8 cellular contexts compared by ENCODE assay signal in the genomic region with DNA sequence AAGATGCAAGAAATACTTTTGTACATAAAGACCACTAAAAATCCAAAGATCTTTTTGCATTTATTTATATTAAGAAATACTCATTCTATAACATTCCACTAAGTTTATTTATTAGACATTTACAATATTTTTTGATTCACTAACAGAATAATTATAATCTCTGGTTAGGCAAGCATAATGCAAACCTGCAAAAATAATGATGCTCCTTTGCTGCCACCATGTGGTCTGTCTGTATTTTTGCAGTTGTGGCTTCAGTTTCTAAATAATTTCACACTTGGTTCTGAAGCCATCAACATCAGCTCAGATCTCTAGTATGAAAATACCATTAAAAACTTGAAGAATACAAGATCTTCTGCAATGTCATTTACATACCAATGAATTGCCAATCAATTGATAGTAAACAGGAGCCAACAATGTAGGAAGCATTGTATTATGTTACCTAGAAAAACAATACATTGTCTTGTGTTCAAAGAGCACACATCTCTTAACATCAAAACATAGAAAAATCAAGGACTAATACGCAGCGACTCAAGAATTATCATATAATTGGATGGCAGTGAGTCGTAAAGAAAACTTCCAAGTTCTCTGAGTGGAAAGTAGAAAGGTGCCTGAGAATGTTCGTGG. TPM values are rescaled to one million over a fixed set of nuclear protein-coding genes. Genes with fewer than 3 reads are reported as not detected.
A peak's percentile ranks its signal among the peaks of the same experiment; 100 is the strongest.
DNase-seq lines count a peak whose midpoint lies in the region; ATAC-seq, FAIRE-seq and TF ChIP-seq lines count a peak whose summit lies in the region.

No MANE protein-coding gene starts in this region.

- peak; percentile 16 for FAIRE-seq in D721Med (lab: Jason Lieb, UNC)

- no peaks in the 10 kb centered on the region for H3K36me3 ChIP-seq in adrenal gland (replicated peaks in 1 of 2)

- TF ChIP-seq POLR2A in adrenal gland (IDR thresholded peaks at IDR 0.05), result no peak

- DNase-seq in D721Med (ENCODE audit: insufficient read length, low spot score) (no peak), OCI-M2 (lab: John Stamatoyannopoulos, UW; ENCODE audit: unreplicated experiment) (peak; percentile 12), adrenal gland (peak in 5 of 7 donors; percentile 19 to 51 (median 35)), iPS-NIHi11 (ENCODE audit: low spot score) (peak; percentile 47), NCI-H1048 (lab: John Stamatoyannopoulos, UW) (no peak)
- peak; percentile 7 to 53 (median 20) for DNase-seq in stimulated activated CD4-positive, alpha-beta T cell treated with anti-CD3 and anti-CD28 coated beads, Interleukin-12 subunit alpha, Interleukin-12 subunit beta, amount 100 ng/mL, for 48 hours (ENCODE audit: low read depth in 2 of 3, low spot score in 1 of 3)

- TF ChIP-seq CTCF in D721Med (IDR thresholded peaks at IDR 0.05; ENCODE audit: insufficient read depth, missing control alignments) (peak; percentile 88), adrenal gland (IDR thresholded peaks at IDR 0.05) (peak; percentile 53 to 90 (median 82))

- no peaks in the 10 kb centered on the region for H3K27me3 ChIP-seq in adrenal gland

- H3K9me3 ChIP-seq in adrenal gland (replicated peaks in 1 of 3), result no peaks in the 10 kb centered on the region

- peaks cover 0 to 8% of the 10 kb centered on the region in 2 donors for H3K4me1 ChIP-seq in adrenal gland (replicated peaks in 1 of 2)

- H3K27ac ChIP-seq in adrenal gland, result no peak overlapping the region

- peak; percentile 88 for ATAC-seq in GM19351 (IDR thresholded peaks at IDR 0.05; ENCODE audit: unreplicated experiment)
- ATAC-seq in HG03460 (IDR thresholded peaks at IDR 0.05; ENCODE audit: unreplicated experiment), result peak; percentile 84

- no peak overlapping the region for H3K4me3 ChIP-seq in adrenal gland

- 34 to 47% (median 36%) methylated on average over 4 of the region's 4 CpGs for WGBS in adrenal gland, 4 donors

- intact Hi-C loops in adrenal gland (cut with DNase I), result loop anchor here in 1 of 2 donors (5.0 kb wide), 2 partner anchors 125 to 320 kb away; no protein-coding TSS in a partner anchor

RNA-seq across cellular contexts. Expression of gene WDR75, which starts 28.8 kb away (rescaled TPM):
- total RNA-seq in adrenal gland, result 10 to 100 TPM; 23.7 to 73.9 (median 37.8) TPM
- 10 to 100 TPM; 30.1 to 51.3 (median 45.7) TPM for polyA plus RNA-seq in adrenal gland

Comparison
In these comparisons a context has a peak if more than half of its experiments do, and no peak if none do; other contexts are left out.
1. DNase-seq: peak in OCI-M2 (single experiment), adrenal gland (5 of 7), iPS-NIHi11 (single experiment) and stimulated activated CD4-positive, alpha-beta T cell treated with anti-CD3 and anti-CD28 coated beads, Interleukin-12 subunit alpha, Interleukin-12 subunit beta, amount 100 ng/mL, for 48 hours (3 of 3); none in D721Med (single experiment) and NCI-H1048 (single experiment).